1 cellular context compared by ENCODE assay signal in genomic region chr19:877992-878660, GRCh38.
TF ChIP-seq lines count a peak whose summit lies in the region.

No MANE protein-coding gene starts in this region.

TF ChIP-seq in K562, 482 proteins besides CTCF, POLR2A, EP300 and RAD21:
- peak; percentile 35 for TF ChIP-seq POLR2G (IDR thresholded peaks at IDR 0.05; ENCODE audit: low read depth, low read length)
TF ChIP-seq in K562: peak in this region for 1; not testable (repeated sequence) for 481.
